7 cellular contexts compared by ENCODE assay signal in the genomic region with DNA sequence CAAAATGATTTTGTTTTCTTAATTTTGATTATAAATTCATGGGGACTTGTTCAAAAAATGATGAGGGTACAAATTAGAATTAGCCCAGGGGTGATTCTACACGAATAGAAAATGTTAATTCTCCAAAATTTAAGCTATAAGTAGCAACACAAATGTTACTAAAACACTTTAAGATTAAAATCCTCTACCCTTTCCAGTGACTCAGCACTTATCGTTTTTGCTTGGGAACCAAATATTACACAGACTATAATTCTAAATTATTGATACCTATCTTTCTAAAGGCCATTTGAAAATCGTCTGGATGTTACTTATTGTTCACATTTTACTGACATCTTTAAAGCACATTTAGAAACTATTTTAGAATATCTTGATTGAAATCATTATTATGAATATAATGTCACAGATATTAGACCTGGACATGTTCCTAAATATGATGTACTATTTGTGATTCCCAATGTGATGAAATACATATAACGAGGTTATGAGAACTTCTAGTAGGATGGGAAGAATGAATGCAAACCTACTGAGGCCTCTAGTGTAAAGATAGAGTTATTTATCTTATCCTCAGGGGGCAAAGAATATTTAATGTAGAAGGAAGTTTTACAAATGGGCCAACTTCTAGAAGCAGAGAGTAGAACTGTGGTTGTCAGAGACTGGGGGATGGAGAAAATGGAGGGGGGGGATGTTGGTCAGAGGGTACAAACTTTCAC.
"Had no signal": no experiment of that assay in that cellular context is flagged by ENCODE, and none has a peak within 500 bp of the region (broad histone marks: within the 10 kb centered on the region; RNA-seq: fewer than 3 reads in every experiment).

No MANE protein-coding gene starts in this region.

- H2AFZ ChIP-seq: GM23248 had no signal

- H3K9me3 Mint-ChIP-seq: H9 had no signal

- H3K27ac ChIP-seq: GM23248 had no signal

- H3K9ac ChIP-seq: GM23248 had no signal

- H3K4me3 ChIP-seq: GM23248, K562 had no signal

- ATAC-seq: K562 had no signal

- H3K4me3 Mint-ChIP-seq: H9 had no signal

- H3K4me1 Mint-ChIP-seq: H9 had no signal

- H3K27ac Mint-ChIP-seq: H9 had no signal

- DNase-seq: GM23248, H9, HCEC 1CT, KG1 had no signal

- FAIRE-seq: H1, HTR-8/SVneo, K562 had no signal
